In genomic region chr6:30716879-30717128, GRCh38 we compare ENCODE assay signal across 1 cellular context.
A peak's percentile ranks its signal among the peaks of the same experiment; 100 is the strongest.
TF ChIP-seq lines count a peak whose summit lies in the region.

No MANE protein-coding gene starts in this region.

TF ChIP-seq in HepG2, 621 proteins besides CTCF, POLR2A, EP300 and RAD21 (continues in another document):
- no peak for TF ChIP-seq ZMYM2 (CRISPR knock-in tag; IDR thresholded peaks at IDR 0.05)
- 0 out of 2 replicates have a peak, but pooled peaks have one; percentile 44 for TF ChIP-seq ZBTB7A (CRISPR knock-in tag; IDR thresholded peaks at IDR 0.05)
- TF ChIP-seq GPBP1L1 (CRISPR knock-in tag; IDR thresholded peaks at IDR 0.05), result no peak
- TF ChIP-seq DDIT3 (CRISPR knock-in tag; IDR thresholded peaks at IDR 0.05), result no peak
- no peak for TF ChIP-seq IRF9 (CRISPR knock-in tag; IDR thresholded peaks at IDR 0.05; ENCODE audit: borderline replicate concordance)
- TF ChIP-seq PREB (CRISPR knock-in tag; IDR thresholded peaks at IDR 0.05), result no peak
- TF ChIP-seq ZNF12 (CRISPR knock-in tag; IDR thresholded peaks at IDR 0.05), result no peak
- no peak for TF ChIP-seq ZBTB25 (CRISPR knock-in tag; IDR thresholded peaks at IDR 0.05)
- no peak for TF ChIP-seq MZF1 (CRISPR knock-in tag; IDR thresholded peaks at IDR 0.05; ENCODE audit: borderline replicate concordance)
- no peak for TF ChIP-seq ATF4 (CRISPR knock-in tag; IDR thresholded peaks at IDR 0.05)
- TF ChIP-seq NFE2L2 (IDR thresholded peaks at IDR 0.05; ENCODE audit: low read length), result no peak
- TF ChIP-seq DMTF1 (CRISPR knock-in tag; IDR thresholded peaks at IDR 0.05), result no peak
- TF ChIP-seq HNF1B (CRISPR knock-in tag; IDR thresholded peaks at IDR 0.05), result no peak
- TF ChIP-seq HMG20B (CRISPR knock-in tag; conservative IDR thresholded peaks at IDR 0.05), result no peak
- no peak for TF ChIP-seq ASH2L (IDR thresholded peaks at IDR 0.05; ENCODE audit: insufficient read length, low read depth, low read length)
- TF ChIP-seq ATF6 (CRISPR knock-in tag; conservative IDR thresholded peaks at IDR 0.05), result 0 out of 2 replicates have a peak, but pooled peaks have one; percentile 10
- TF ChIP-seq PAWR (CRISPR knock-in tag; IDR thresholded peaks at IDR 0.05; ENCODE audit: borderline replicate concordance), result 0 out of 2 replicates have a peak, but pooled peaks have one; percentile 12
- TF ChIP-seq PHF5A (CRISPR knock-in tag; IDR thresholded peaks at IDR 0.05; ENCODE audit: low read depth, unreplicated experiment), result no peak
- no peak for TF ChIP-seq FOXK2 (IDR thresholded peaks at IDR 0.05)
- TF ChIP-seq TERF1 (CRISPR knock-in tag; IDR thresholded peaks at IDR 0.05), result 0 out of 2 replicates have a peak, but pooled peaks have one; percentile 18
- TF ChIP-seq ARHGAP35 (CRISPR knock-in tag; IDR thresholded peaks at IDR 0.05; ENCODE audit: borderline replicate concordance), result no peak
- TF ChIP-seq ZNF777 (CRISPR knock-in tag; IDR thresholded peaks at IDR 0.05), result no peak
- no peak for TF ChIP-seq HOMEZ (CRISPR knock-in tag; IDR thresholded peaks at IDR 0.05; ENCODE audit: low read depth)
- no peak for TF ChIP-seq KLF13 (CRISPR knock-in tag; IDR thresholded peaks at IDR 0.05)
- TF ChIP-seq ZNF326 (CRISPR knock-in tag; IDR thresholded peaks at IDR 0.05; ENCODE audit: borderline replicate concordance), result no peak
- TF ChIP-seq DNMT1 (CRISPR knock-in tag; IDR thresholded peaks at IDR 0.05), result peak; percentile 62
- no peak for TF ChIP-seq AGO2 (optimal IDR thresholded peaks at IDR 0.05; ENCODE audit: low read depth, low read length)
- TF ChIP-seq KMT2A (CRISPR knock-in tag; IDR thresholded peaks at IDR 0.05), result no peak
- TF ChIP-seq ARID3A (IDR thresholded peaks at IDR 0.05; ENCODE audit: low read depth, low read length), result no peak
- no peak for TF ChIP-seq ZNF335 (CRISPR knock-in tag; IDR thresholded peaks at IDR 0.05)
- no peak for TF ChIP-seq NBN (conservative IDR thresholded peaks at IDR 0.05)
- no peak; the same call in 1 of the 2 replicates for TF ChIP-seq ZNF740 (CRISPR knock-in tag; IDR thresholded peaks at IDR 0.05)
- no peak for TF ChIP-seq RNF2 (conservative IDR thresholded peaks at IDR 0.05; ENCODE audit: low read depth)
- no peak for TF ChIP-seq ZZZ3 (CRISPR knock-in tag; IDR thresholded peaks at IDR 0.05; ENCODE audit: borderline replicate concordance)
- TF ChIP-seq ARNT (IDR thresholded peaks at IDR 0.05), result no peak
- TF ChIP-seq FOXA1 (IDR thresholded peaks at IDR 0.05), result no peak
- no peak for TF ChIP-seq FOXA1 (CRISPR knock-in tag; IDR thresholded peaks at IDR 0.05)
- TF ChIP-seq ZNF484 (CRISPR knock-in tag; IDR thresholded peaks at IDR 0.05; ENCODE audit: borderline replicate concordance, low read depth), result no peak
- TF ChIP-seq HNF4A (CRISPR knock-in tag; IDR thresholded peaks at IDR 0.05), result no peak
- TF ChIP-seq YEATS2 (CRISPR knock-in tag; IDR thresholded peaks at IDR 0.05; ENCODE audit: borderline replicate concordance), result no peak
- TF ChIP-seq ZNF615 (CRISPR knock-in tag; IDR thresholded peaks at IDR 0.05; ENCODE audit: borderline replicate concordance), result no peak
- TF ChIP-seq MXI1 (IDR thresholded peaks at IDR 0.05; ENCODE audit: borderline replicate concordance, low read depth, low read length), result no peak
- TF ChIP-seq ZNF382 (CRISPR knock-in tag; IDR thresholded peaks at IDR 0.05; ENCODE audit: borderline replicate concordance), result no peak
